Comparison of ENCODE assay signal across 29 cellular contexts in genomic region chr15:58119016-58119415, GRCh38. TPM values are rescaled to one million over a fixed set of nuclear protein-coding genes. Genes with fewer than 3 reads are reported as not detected.
DNase-seq lines count a peak whose midpoint lies in the region; ATAC-seq, FAIRE-seq and TF ChIP-seq lines count a peak whose summit lies in the region.
"Had no signal": no experiment of that assay in that cellular context is flagged by ENCODE, and none has a peak within 500 bp of the region (broad histone marks: within the 10 kb centered on the region; RNA-seq: fewer than 3 reads in every experiment).

No MANE protein-coding gene starts in this region.

- no peak overlapping the region for H3K56ac ChIP-seq in H1 (replicated peaks; ENCODE audit: insufficient read length, low read depth, low read length)

- H3K36me3 ChIP-seq in H1 (ENCODE audit: control insufficient read depth in 2 of 4, insufficient read depth in 4 of 4, low read length in 3 of 4) = no peaks in the 10 kb centered on the region
- H3K36me3 ChIP-seq in HepG2 (replicated peaks in 1 of 2; ENCODE audit: control insufficient read depth in 1 of 2, insufficient read depth in 2 of 2, low read length in 2 of 2) = no peaks in the 10 kb centered on the region
- no peaks in the 10 kb centered on the region for H3K36me3 ChIP-seq in colonic mucosa
- H3K36me3 ChIP-seq: BE2C, BLaER1 had no signal

- WGBS in H1 (ENCODE audit: extremely low coverage in 1 of 2, insufficient coverage in 1 of 2, insufficient read length in 1 of 2, insufficient replicate concordance in 2 of 2, low coverage in 1 of 2, low lambda C conversion rate in 2 of 2, missing lambda C conversion rate in 1 of 2), 2 experiments = 88% methylated on average over 1 of the region's 1 CpG; no CpG with 5 or more reads in 1 of the 2 experiments
- WGBS in HepG2 (ENCODE audit: low lambda C conversion rate) = no CpG with 5 or more reads among the region's 1 CpG

- H3K79me1 ChIP-seq in H1 (ENCODE audit: low read depth, low read length) = no peaks in the 10 kb centered on the region

- intact Hi-C loops in HepG2 (cut with micrococcal nuclease; ENCODE audit: unreplicated experiment) = loop anchor here (5.0 kb wide), 2 partner anchors 48 to 787 kb away; no protein-coding TSS in a partner anchor
- intact Hi-C loops in colonic mucosa (cut with DNase I) = no loop called here

- TF ChIP-seq EP300 in H1 (IDR thresholded peaks at IDR 0.05; ENCODE audit: borderline replicate concordance in 1 of 2, low read depth in 2 of 2, low read length in 2 of 2) (no peak), HepG2 (IDR thresholded peaks at IDR 0.05; ENCODE audit: low read depth in 2 of 2, low read length in 2 of 2) (no peak), HepG2 (CRISPR knock-in tag; IDR thresholded peaks at IDR 0.05; ENCODE audit: borderline replicate concordance) (no peak)

- TF ChIP-seq CTCF in H1 (IDR thresholded peaks at IDR 0.05; ENCODE audit: control extremely low read depth in 1 of 3, insufficient read depth in 1 of 3, low read depth in 1 of 3, low read length in 3 of 3) (no peak), HepG2 (CRISPR knock-in tag; IDR thresholded peaks at IDR 0.05) (no peak), colonic mucosa (IDR thresholded peaks at IDR 0.05) (no peak)

- no peak overlapping the region for H3K9ac ChIP-seq in H1 (replicated peaks in 1 of 4; ENCODE audit: extremely low read depth in 1 of 4, low read depth in 3 of 4, low read length in 3 of 4)
- no peak overlapping the region for H3K9ac ChIP-seq in HepG2 (ENCODE audit: insufficient read depth, low read depth, low read length)
- no peak overlapping the region for H3K9ac ChIP-seq in colonic mucosa (ENCODE audit: low read depth in 2 of 2, low read length in 2 of 2)
- H3K9ac ChIP-seq: BLaER1 had no signal

- H4K20me1 ChIP-seq in H1 (replicated peaks in 1 of 2; ENCODE audit: control insufficient read depth in 1 of 2, insufficient read depth in 2 of 2, low read length in 2 of 2) = no peaks in the 10 kb centered on the region
- H4K20me1 ChIP-seq in HepG2 (ENCODE audit: insufficient read depth, low read length) = no peaks in the 10 kb centered on the region
- H4K20me1 ChIP-seq: BLaER1 had no signal

- H3K4me1 ChIP-seq in H1 (replicated peaks in 1 of 4; ENCODE audit: control insufficient read depth in 3 of 4, insufficient read depth in 4 of 4, low read length in 3 of 4) = no peaks in the 10 kb centered on the region; a peak in 2 of 7 replicates
- peaks cover 52% of the 10 kb centered on the region for H3K4me1 ChIP-seq in HepG2 (ENCODE audit: insufficient read depth, low read length)
- H3K4me1 ChIP-seq in colonic mucosa = no peaks in the 10 kb centered on the region
- H3K4me1 ChIP-seq: BE2C, BLaER1 had no signal

- H3K23ac ChIP-seq in H1 (ENCODE audit: insufficient read length) = no peak overlapping the region

- no peak for ATAC-seq in HepG2
- ATAC-seq: GM12878 had no signal

- no peak overlapping the region for H4K91ac ChIP-seq in H1 (replicated peaks; ENCODE audit: insufficient read length, low read length)

- no peak overlapping the region for H2BK15ac ChIP-seq in H1 (ENCODE audit: low read length)

- TF ChIP-seq RAD21 in H1 (IDR thresholded peaks at IDR 0.05 in 1 of 2, conservative IDR thresholded peaks at IDR 0.05 in 1 of 2; ENCODE audit: low read depth in 2 of 2, low read length in 2 of 2) = no peak
- no peak for TF ChIP-seq RAD21 in HepG2 (CRISPR knock-in tag; IDR thresholded peaks at IDR 0.05)

- in situ Hi-C loops in HepG2 (cut with HindIII; ENCODE audit: extremely low pct_ligation_motif_present, low pct_unique_long_range_greater_than_20kb) = loop anchor here (10.0 kb wide), 1 partner anchor 66 kb away; no protein-coding TSS in a partner anchor

- H3K79me2 ChIP-seq in H1 (ENCODE audit: control insufficient read depth in 1 of 2, insufficient read depth in 2 of 2, low read length in 2 of 2) (no peaks in the 10 kb centered on the region), HepG2 (ENCODE audit: insufficient read depth, low read length) (no peaks in the 10 kb centered on the region)

- no peak overlapping the region for H2BK12ac ChIP-seq in H1 (ENCODE audit: low read depth, low read length)

- no peak overlapping the region for H4K5ac ChIP-seq in H1 (ENCODE audit: insufficient read length, low read depth, low read length)

- BruUV-seq in HepG2 (replicated peaks; lab: Mats Ljungman, UMichigan) = no TSS peak

- H3K9me3 ChIP-seq in H1 (ENCODE audit: insufficient read depth in 2 of 2, low read depth in 1 of 2, low read length in 1 of 2) = 0 out of 4 replicates have a peak, but pooled peaks cover 0 to 1% of the 10 kb centered on the region in 2 experiments
- H3K9me3 ChIP-seq in HepG2 (ENCODE audit: low read length) = no peaks in the 10 kb centered on the region
- no peaks in the 10 kb centered on the region for H3K9me3 ChIP-seq in colonic mucosa
- H3K9me3 ChIP-seq: BE2C, BLaER1 had no signal

- H2BK5ac ChIP-seq in H1 (ENCODE audit: low read depth, low read length) = no peak overlapping the region

- H3K27me3 ChIP-seq in H1 (replicated peaks in 1 of 4; ENCODE audit: control insufficient read depth in 3 of 4, extremely low read depth in 1 of 4, insufficient read depth in 3 of 4, low read length in 3 of 4) = no peaks in the 10 kb centered on the region
- H3K27me3 ChIP-seq in HepG2 (ENCODE audit: control insufficient read depth in 1 of 2, insufficient read depth in 2 of 2, low read length in 2 of 2) = no peaks in the 10 kb centered on the region
- H3K27me3 ChIP-seq in colonic mucosa = no peaks in the 10 kb centered on the region
- H3K27me3 ChIP-seq: BE2C, BLaER1 had no signal

- 0 out of 2 replicates have a peak overlapping the region, but pooled peaks have one; percentile 64 for H2AFZ ChIP-seq in H1 (ENCODE audit: low read length)
- no peak overlapping the region for H2AFZ ChIP-seq in HepG2 (ENCODE audit: low read length)

- H3K4me2 ChIP-seq in H1 (ENCODE audit: insufficient read depth in 1 of 2, low read depth in 2 of 2, low read length in 2 of 2) (no peak overlapping the region), HepG2 (ENCODE audit: low read depth, low read length) (no peak overlapping the region)
- H3K4me2 ChIP-seq: BLaER1 had no signal

- no peak overlapping the region for H3K4ac ChIP-seq in H1 (replicated peaks; ENCODE audit: insufficient read length, low read depth, low read length)

- H3K4me3 ChIP-seq in H1 (ENCODE audit: extremely low read depth in 1 of 4, insufficient read depth in 2 of 4, low read depth in 3 of 4, low read length in 4 of 4) (no peak overlapping the region), HepG2 (replicated peaks in 1 of 3; ENCODE audit: insufficient read depth in 1 of 3, low read depth in 2 of 3, low read length in 3 of 3) (no peak overlapping the region), colonic mucosa (no peak overlapping the region)
- H3K4me3 ChIP-seq: BLaER1, GM12878 had no signal

- no peak overlapping the region for H2AK5ac ChIP-seq in H1 (ENCODE audit: low read depth, low read length)

- no peak overlapping the region for H3K14ac ChIP-seq in H1 (ENCODE audit: insufficient read length)

- H3K18ac ChIP-seq in H1 (ENCODE audit: extremely low read depth, low read length) = no peak overlapping the region

- DNase-seq in H1 (ENCODE audit: low read depth in 1 of 2, low spot score in 2 of 2) = no peak
- DNase-seq in HepG2 (ENCODE audit: low spot score) = no peak
- DNase-seq in activated effector memory CD4-positive, alpha-beta T cell treated with anti-CD3 and anti-CD28 coated beads, Interleukin-2, amount 50 U/mL, for 16 hours = no peak
- no peak for DNase-seq in colonic mucosa
- no peak for DNase-seq in inferior parietal cortex (ENCODE audit: extremely low spot score)
- DNase-seq: 8988T; ACHN; BE2C; C1 segment of cervical spinal cord; CD4-positive, alpha-beta memory T cell; CD4-positive, CD25-positive, alpha-beta regulatory T cell; CD8-positive, alpha-beta memory T cell; COR-L47; DMS 273 treated with DMSO at 0.1 percent for 48 hours; DMS153; DMS53; DMS79; DND-41; EL; GDM1 had no signal

- H3K27ac ChIP-seq in H1 (ENCODE audit: low read depth, low read length) (no peak overlapping the region), HepG2 (ENCODE audit: extremely low read length, insufficient read depth, low read length) (peak overlapping the region; percentile 78), colonic mucosa (no peak overlapping the region)
- H3K27ac ChIP-seq: BLaER1 had no signal

- CTCF ChIA-PET in H1 (lab: Charles Lee; ENCODE audit: partially characterized antibody) = interaction anchor here (1.4 kb wide), 1 partner anchor 9 kb away, joined by 3 read pairs; no protein-coding TSS in a partner anchor
- CTCF ChIA-PET in HepG2 (lab: Yijun Ruan, JAX; ENCODE audit: low intra/inter-chr PET ratio, low total read pairs) = no interaction called here

- no peak overlapping the region for H2BK120ac ChIP-seq in H1 (replicated peaks; ENCODE audit: low read depth, low read length)

- H2BK20ac ChIP-seq in H1 (ENCODE audit: low read length) = no peak overlapping the region; the same call in 1 of the 2 replicates

- H4K8ac ChIP-seq in H1 (ENCODE audit: extremely low read depth, insufficient read depth, low read length) = no peak overlapping the region

- no peaks in the 10 kb centered on the region; the same call in 1 of the 2 replicates for H3K23me2 ChIP-seq in H1 (ENCODE audit: low read depth, low read length)

- no peak for TF ChIP-seq POLR2A in H1 (IDR thresholded peaks at IDR 0.05; ENCODE audit: control extremely low read depth in 1 of 2, low read depth in 2 of 2, low read length in 2 of 2)
- no peak for TF ChIP-seq POLR2A in HepG2 (IDR thresholded peaks at IDR 0.05; ENCODE audit: insufficient read depth in 1 of 2, low read depth in 2 of 2, low read length in 2 of 2)

- FAIRE-seq in H1 (lab: Jason Lieb, UNC) = no peak
- no peak for FAIRE-seq in HepG2 (lab: Jason Lieb, UNC)
- FAIRE-seq: A204.1, GM12878, GM12892, GM18507 had no signal

- POLR2A ChIA-PET in H1 (lab: Charles Lee; ENCODE audit: partially characterized antibody) (no interaction called here), HepG2 (lab: Yijun Ruan, JAX) (no interaction called here)

RNA-seq across cellular contexts. Expression of gene AQP9, which starts 19.2 kb away (rescaled TPM):
- total RNA-seq in H1 (2021; fragmentation: NEBNext Ultra II Directional; extraction: Animal tissue kit (Norgen Biotek cat#: 25700)) = not detected in 2 replicates
- not detected in 2 replicates for polyA plus RNA-seq in H1 (2011; rRNA removed)
- not detected for polyA plus RNA-seq in H1 (2011; cell fraction: cytosol; rRNA removed)
- polyA plus RNA-seq in H1 (2011; cell fraction: nucleus; rRNA removed) = not detected
- not detected in 4 replicates for polyA plus RNA-seq in H1 (2012, experiment 1 of 2)
- polyA plus RNA-seq in H1 (2012, experiment 2 of 2) = not detected
- polyA plus RNA-seq in H1 (2013, experiment 1 of 2) = not detected
- not detected for polyA plus RNA-seq in H1 (2013, experiment 2 of 2)
- not detected in 2 replicates for polyA minus RNA-seq in H1 (2011; rRNA and poly(A)+ RNA removed)
- polyA minus RNA-seq in H1 (2011; cell fraction: cytosol; rRNA and poly(A)+ RNA removed) = not detected
- not detected for polyA minus RNA-seq in H1 (2011; cell fraction: nucleus; rRNA and poly(A)+ RNA removed)
- total RNA-seq in HepG2 (2016; rRNA removed; fragmentation: Illumina TruSeq; extraction: Trizol) = not detected in 2 replicates
- not detected in 2 replicates for total RNA-seq in HepG2 (2016; cell fraction: cytosol; rRNA removed; fragmentation: Illumina TruSeq; extraction: Trizol; ENCODE audit: low read depth)
- not detected in 2 replicates for total RNA-seq in HepG2 (2016; cell fraction: insoluble cytoplasmic fraction; rRNA removed; fragmentation: Illumina TruSeq; extraction: Trizol)
- 0.09 TPM in 1 of 2 replicates, not detected in the other for total RNA-seq in HepG2 (2016; cell fraction: membrane; rRNA removed; fragmentation: Illumina TruSeq; extraction: Trizol)
- total RNA-seq in HepG2 (2016; cell fraction: nucleus; rRNA removed; fragmentation: Illumina TruSeq; extraction: Trizol) = not detected in 2 replicates
- 0.03 TPM in 1 of 2 replicates, not detected in the other for polyA plus RNA-seq in HepG2 (2011; rRNA removed)
- 0.05 TPM in 1 of 2 replicates, not detected in the other for polyA plus RNA-seq in HepG2 (2011; cell fraction: cytosol; rRNA removed)
- polyA plus RNA-seq in HepG2 (2011; cell fraction: nucleus; rRNA removed) = not detected in 2 replicates
- 0.11 TPM in 1 of 2 replicates, not detected in the other for polyA plus RNA-seq in HepG2 (2012)
- polyA plus RNA-seq in HepG2 (2016; cell fraction: cytosol; fragmentation: Illumina TruSeq; extraction: Trizol; ENCODE audit: low read depth) = not detected in 2 replicates
- 0.12 TPM in 1 of 2 replicates, not detected in the other for polyA plus RNA-seq in HepG2 (2016; cell fraction: insoluble cytoplasmic fraction; fragmentation: Illumina TruSeq; extraction: Trizol; ENCODE audit: low read depth)
- not detected in 2 replicates for polyA plus RNA-seq in HepG2 (2016; cell fraction: membrane; fragmentation: Illumina TruSeq; extraction: Trizol; ENCODE audit: low read depth)
- polyA plus RNA-seq in HepG2 (2016; cell fraction: nucleus; fragmentation: Illumina TruSeq; extraction: Trizol; ENCODE audit: insufficient read depth, low read depth) = not detected in 2 replicates
- not detected in 2 replicates for polyA minus RNA-seq in HepG2 (2011; rRNA and poly(A)+ RNA removed; ENCODE audit: low replicate concordance)
- polyA minus RNA-seq in HepG2 (2011; cell fraction: cytosol; rRNA and poly(A)+ RNA removed) = not detected in 2 replicates
- not detected in 2 replicates for polyA minus RNA-seq in HepG2 (2011; cell fraction: nucleus; rRNA and poly(A)+ RNA removed)
- total RNA-seq in colonic mucosa = under 1 TPM in 1 of 2 donors, not detected in 1; 0.98 TPM
- total RNA-seq: A673; CD4-positive, CD25-positive, alpha-beta regulatory T cell; Daoy; G401 had no signal
- polyA plus RNA-seq: AG04450; CD4-positive, alpha-beta memory T cell; CD8-positive, alpha-beta memory T cell had no signal

RNA-seq across cellular contexts. Expression of gene ALDH1A2, which starts 53.5 kb away (rescaled TPM):
- 0.24 and 0.31 TPM in 2 replicates for total RNA-seq in H1 (2021; fragmentation: NEBNext Ultra II Directional; extraction: Animal tissue kit (Norgen Biotek cat#: 25700))
- polyA plus RNA-seq in H1 (2011; rRNA removed) (0.06 and 0.13 TPM in 2 replicates), HepG2 (2011; rRNA removed) (0.90 and 2.0 TPM in 2 replicates)
- polyA plus RNA-seq in H1 (2011; cell fraction: cytosol; rRNA removed) = 0.22 TPM
- polyA plus RNA-seq in H1 (2011; cell fraction: nucleus; rRNA removed) = 0.41 TPM
- 0.13 to 1.5 TPM (median 0.56 TPM) in 4 replicates for polyA plus RNA-seq in H1 (2012, experiment 1 of 2)
- 0.12 TPM for polyA plus RNA-seq in H1 (2012, experiment 2 of 2)
- 0.10 TPM for polyA plus RNA-seq in H1 (2013, experiment 1 of 2)
- 0.20 TPM for polyA plus RNA-seq in H1 (2013, experiment 2 of 2)
- polyA minus RNA-seq in H1 (2011; rRNA and poly(A)+ RNA removed) = 0.22 and 0.37 TPM in 2 replicates
- polyA minus RNA-seq in H1 (2011; cell fraction: cytosol; rRNA and poly(A)+ RNA removed) = not detected
- 1.3 TPM for polyA minus RNA-seq in H1 (2011; cell fraction: nucleus; rRNA and poly(A)+ RNA removed)
- total RNA-seq in HepG2 (2016; rRNA removed; fragmentation: Illumina TruSeq; extraction: Trizol) (0.64 TPM in 1 of 2 replicates, not detected in the other), colonic mucosa (1 to 10 TPM; 1.9 to 2.5 TPM)
- total RNA-seq in HepG2 (2016; cell fraction: cytosol; rRNA removed; fragmentation: Illumina TruSeq; extraction: Trizol; ENCODE audit: low read depth) = 2.0 TPM in 1 of 2 replicates, not detected in the other
- total RNA-seq in HepG2 (2016; cell fraction: insoluble cytoplasmic fraction; rRNA removed; fragmentation: Illumina TruSeq; extraction: Trizol) = 1.5 and 1.6 TPM in 2 replicates
- 0.31 and 0.40 TPM in 2 replicates for total RNA-seq in HepG2 (2016; cell fraction: membrane; rRNA removed; fragmentation: Illumina TruSeq; extraction: Trizol)
- 1.4 TPM in 2 replicates for total RNA-seq in HepG2 (2016; cell fraction: nucleus; rRNA removed; fragmentation: Illumina TruSeq; extraction: Trizol)
- 0.83 and 1.5 TPM in 2 replicates for polyA plus RNA-seq in HepG2 (2011; cell fraction: cytosol; rRNA removed)
- 1.2 and 2.4 TPM in 2 replicates for polyA plus RNA-seq in HepG2 (2011; cell fraction: nucleus; rRNA removed)
- polyA plus RNA-seq in HepG2 (2012) = 0.87 and 1.9 TPM in 2 replicates
- polyA plus RNA-seq in HepG2 (2016; cell fraction: cytosol; fragmentation: Illumina TruSeq; extraction: Trizol; ENCODE audit: low read depth) = not detected in 2 replicates
- 1.7 TPM in 1 of 2 replicates, not detected in the other for polyA plus RNA-seq in HepG2 (2016; cell fraction: insoluble cytoplasmic fraction; fragmentation: Illumina TruSeq; extraction: Trizol; ENCODE audit: low read depth)
- 0.90 TPM in 1 of 2 replicates, not detected in the other for polyA plus RNA-seq in HepG2 (2016; cell fraction: membrane; fragmentation: Illumina TruSeq; extraction: Trizol; ENCODE audit: low read depth)
- 2.2 TPM in 1 of 2 replicates, not detected in the other for polyA plus RNA-seq in HepG2 (2016; cell fraction: nucleus; fragmentation: Illumina TruSeq; extraction: Trizol; ENCODE audit: insufficient read depth, low read depth)
- polyA minus RNA-seq in HepG2 (2011; rRNA and poly(A)+ RNA removed; ENCODE audit: low replicate concordance) = 4.7 and 9.7 TPM in 2 replicates
- polyA minus RNA-seq in HepG2 (2011; cell fraction: cytosol; rRNA and poly(A)+ RNA removed) = 2.2 TPM in 1 of 2 replicates, not detected in the other
- polyA minus RNA-seq in HepG2 (2011; cell fraction: nucleus; rRNA and poly(A)+ RNA removed) = 7.7 and 13.7 TPM in 2 replicates
- total RNA-seq: CD4-positive, CD25-positive, alpha-beta regulatory T cell; Daoy; G401 had no signal
- polyA plus RNA-seq: CD4-positive, alpha-beta memory T cell; CD4-positive, CD25-positive, alpha-beta regulatory T cell; CD8-positive, alpha-beta memory T cell had no signal
